Comparison of ENCODE assay signal across 16 cellular contexts in the genomic region with DNA sequence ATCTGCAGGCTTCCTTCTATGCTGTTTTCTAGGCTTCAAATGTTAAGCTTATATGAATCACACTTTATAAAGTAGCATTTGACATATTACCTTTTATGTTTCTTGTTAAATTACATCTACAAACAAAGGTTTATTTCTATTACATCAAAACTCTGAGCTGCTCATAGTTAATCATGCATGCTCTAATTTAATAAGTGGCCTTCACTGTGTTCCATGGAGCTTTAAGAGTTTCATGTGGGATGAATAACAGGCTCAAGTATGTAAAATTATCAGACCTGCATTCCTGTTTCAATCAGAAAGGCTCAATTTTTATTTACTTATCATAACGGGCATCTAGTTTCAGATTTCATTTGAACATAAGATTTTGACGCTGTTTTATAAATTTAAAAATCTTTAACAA. TPM values are rescaled to one million over a fixed set of nuclear protein-coding genes. Genes with fewer than 3 reads are reported as not detected.
DNase-seq lines count a peak whose midpoint lies in the region; ATAC-seq and TF ChIP-seq lines count a peak whose summit lies in the region.
"Had no signal": no experiment of that assay in that cellular context is flagged by ENCODE, and none has a peak within 500 bp of the region (broad histone marks: within the 10 kb centered on the region; RNA-seq: fewer than 3 reads in every experiment).

No MANE protein-coding gene starts in this region.

- DNase-seq in DMS79 (lab: John Stamatoyannopoulos, UW) (peak; percentile 18), M059J (ENCODE audit: low read depth) (peak; percentile 65), astrocyte of the hippocampus (ENCODE audit: low read depth, low spot score) (peak; percentile 43), retinal pigment epithelial cell (ENCODE audit: low read depth) (peak; percentile 88), MM.1S (no peak)
- DNase-seq: ACHN; BE2C; C1 segment of cervical spinal cord; CD4-positive, CD25-positive, alpha-beta regulatory T cell; CD8-positive, alpha-beta memory T cell; COR-L47; HCEC 1CT had no signal

- no peaks in the 10 kb centered on the region for H3K79me2 ChIP-seq in MM.1S (ENCODE audit: low read length)

- H3K27ac ChIP-seq in MM.1S (ENCODE audit: low read length): no peak overlapping the region

- H3K4me1 ChIP-seq in MM.1S (ENCODE audit: low read length): no peaks in the 10 kb centered on the region
- H3K4me1 ChIP-seq: BE2C had no signal

- H4K20me1 ChIP-seq in MM.1S (ENCODE audit: insufficient read depth, low read length): no peaks in the 10 kb centered on the region

- TF ChIP-seq CTCF in retinal pigment epithelial cell (conservative IDR thresholded peaks at IDR 0.05; ENCODE audit: low read depth, low read length): no peak
- no peak for TF ChIP-seq CTCF in MM.1S (IDR thresholded peaks at IDR 0.05; ENCODE audit: low read length)

- no peak overlapping the region for H3K4me2 ChIP-seq in MM.1S (ENCODE audit: low read depth, low read length)
- H3K4me2 ChIP-seq: GM23338 had no signal

- H3K9me2 ChIP-seq in MM.1S (replicated peaks; ENCODE audit: insufficient read depth, low read length): no peaks in the 10 kb centered on the region

- H3K36me3 ChIP-seq in MM.1S (replicated peaks; ENCODE audit: insufficient read depth, low read length): no peaks in the 10 kb centered on the region

- no peaks in the 10 kb centered on the region for H3K9me3 ChIP-seq in MM.1S (replicated peaks; ENCODE audit: insufficient read depth, low read length)
- H3K9me3 ChIP-seq: BE2C had no signal

- no peaks in the 10 kb centered on the region for H3F3A ChIP-seq in MM.1S (ENCODE audit: insufficient read depth, low read length)

- no peak for ATAC-seq in HG03521 (IDR thresholded peaks at IDR 0.05; ENCODE audit: unreplicated experiment)
- ATAC-seq in HG03159 (IDR thresholded peaks at IDR 0.05; ENCODE audit: unreplicated experiment): no peak
- ATAC-seq: GM23338, HepG2 had no signal

- no peak overlapping the region for H2AFZ ChIP-seq in MM.1S (ENCODE audit: low read length)
- H2AFZ ChIP-seq: GM23338 had no signal

- no peaks in the 10 kb centered on the region for H3K27me3 ChIP-seq in MM.1S (replicated peaks; ENCODE audit: insufficient read depth, low read length)
- H3K27me3 ChIP-seq: BE2C had no signal

- no peak overlapping the region for H3K4me3 ChIP-seq in retinal pigment epithelial cell (ENCODE audit: low read length)
- H3K4me3 ChIP-seq in MM.1S (ENCODE audit: low read length): no peak overlapping the region
- H3K4me3 ChIP-seq: GM23338 had no signal

- H3K9ac ChIP-seq in MM.1S (ENCODE audit: low read length): no peak overlapping the region

RNA-seq across cellular contexts. Expression of a gene that starts 13.0 kb away (rescaled TPM):
- total RNA-seq in M059J (2014; rRNA removed; shearing (Covaris generic)): 8.1 and 10.4 TPM in 2 replicates

RNA-seq across cellular contexts. Expression of a gene that starts 45.5 kb away (rescaled TPM):
- 0.37 and 1.4 TPM in 2 replicates for total RNA-seq in M059J (2014; rRNA removed; shearing (Covaris generic))
- total RNA-seq: CD4-positive, CD25-positive, alpha-beta regulatory T cell had no signal
